In genomic region chr17:79776378-79777165, GRCh38 we compare ENCODE assay signal across 1 cellular context.
TF ChIP-seq lines count a peak whose summit lies in the region.

No MANE protein-coding gene starts in this region.

TF ChIP-seq in HepG2, 621 proteins besides CTCF, POLR2A, EP300 and RAD21 (continued from another document and continues in another):
- TF ChIP-seq NCOA2 (CRISPR knock-in tag; IDR thresholded peaks at IDR 0.05) (peak; percentile 43; the same call in 1 of the 2 replicates), POGZ (CRISPR knock-in tag; IDR thresholded peaks at IDR 0.05) (no peak), NR2F6 (IDR thresholded peaks at IDR 0.05) (0 out of 2 replicates have a peak, but pooled peaks have one; percentile 35), NR2F6 (CRISPR knock-in tag; IDR thresholded peaks at IDR 0.05) (peak; percentile 50; the same call in 1 of the 2 replicates), ZNF224 (CRISPR knock-in tag; IDR thresholded peaks at IDR 0.05) (no peak), ZNF484 (CRISPR knock-in tag; IDR thresholded peaks at IDR 0.05; ENCODE audit: borderline replicate concordance, low read depth) (no peak), TCF12 (IDR thresholded peaks at IDR 0.05) (no peak), TCF12 (CRISPR knock-in tag; IDR thresholded peaks at IDR 0.05) (no peak), ATF7-NPFF (CRISPR knock-in tag; IDR thresholded peaks at IDR 0.05; ENCODE audit: low read depth) (no peak), AKAP8 (CRISPR knock-in tag; IDR thresholded peaks at IDR 0.05) (0 out of 2 replicates have a peak, but pooled peaks have one; percentile 58), PHF5A (CRISPR knock-in tag; IDR thresholded peaks at IDR 0.05; ENCODE audit: low read depth, unreplicated experiment) (peak; percentile 26), KAT7 (CRISPR knock-in tag; IDR thresholded peaks at IDR 0.05; ENCODE audit: borderline replicate concordance) (no peak), MIXL1 (CRISPR knock-in tag; IDR thresholded peaks at IDR 0.05) (peak; percentile 67; the same call in 1 of the 2 replicates), ZNF777 (CRISPR knock-in tag; IDR thresholded peaks at IDR 0.05) (0 out of 2 replicates have a peak, but pooled peaks have one; percentile 7), ZNF746 (CRISPR knock-in tag; IDR thresholded peaks at IDR 0.05) (no peak; the same call in 1 of the 2 replicates), ARID5B (CRISPR knock-in tag; IDR thresholded peaks at IDR 0.05) (peak; percentile 93), SKI (IDR thresholded peaks at IDR 0.05; ENCODE audit: partially characterized antibody) (no peak), GMEB1 (CRISPR knock-in tag; IDR thresholded peaks at IDR 0.05; ENCODE audit: borderline replicate concordance) (no peak; the same call in 1 of the 2 replicates), TERF1 (CRISPR knock-in tag; IDR thresholded peaks at IDR 0.05) (no peak), SMAD3 (CRISPR knock-in tag; IDR thresholded peaks at IDR 0.05) (0 out of 2 replicates have a peak, but pooled peaks have one; percentile 39), MLLT10 (CRISPR knock-in tag; IDR thresholded peaks at IDR 0.05) (no peak), THAP9 (CRISPR knock-in tag; IDR thresholded peaks at IDR 0.05; ENCODE audit: borderline replicate concordance) (no peak), PLRG1 (conservative IDR thresholded peaks at IDR 0.05) (no peak), MZF1 (CRISPR knock-in tag; IDR thresholded peaks at IDR 0.05; ENCODE audit: borderline replicate concordance) (no peak), THRA (CRISPR knock-in tag; IDR thresholded peaks at IDR 0.05; ENCODE audit: borderline replicate concordance) (peak; percentile 25; the same call in 1 of the 2 replicates), KAT8 (CRISPR knock-in tag; IDR thresholded peaks at IDR 0.05) (0 out of 2 replicates have a peak, but pooled peaks have one; percentile 52), ZNF772 (CRISPR knock-in tag; IDR thresholded peaks at IDR 0.05) (no peak), NKX3-1 (CRISPR knock-in tag; IDR thresholded peaks at IDR 0.05) (no peak), ATF4 (CRISPR knock-in tag; IDR thresholded peaks at IDR 0.05) (peak in 1 of 2 experiments; percentile 20; a peak in 1 of 4 replicates), FOXO1 (CRISPR knock-in tag; IDR thresholded peaks at IDR 0.05) (peak; percentile 92; the same call in 1 of the 2 replicates), TEAD3 (CRISPR knock-in tag; optimal IDR thresholded peaks at IDR 0.05; ENCODE audit: borderline replicate concordance) (peak; percentile 59), MTA3 (CRISPR knock-in tag; IDR thresholded peaks at IDR 0.05) (no peak), ZNF160 (CRISPR knock-in tag; IDR thresholded peaks at IDR 0.05) (no peak), ZFP36 (IDR thresholded peaks at IDR 0.05; ENCODE audit: borderline replicate concordance, low read depth, low read length, partially characterized antibody) (peak; percentile 1), HDAC2 (CRISPR knock-in tag; IDR thresholded peaks at IDR 0.05) (peak; percentile 54; the same call in 1 of the 2 replicates), ZNF430 (CRISPR knock-in tag; IDR thresholded peaks at IDR 0.05) (no peak; the same call in 1 of the 2 replicates), ZBTB42 (CRISPR knock-in tag; IDR thresholded peaks at IDR 0.05) (no peak), ZNF496 (CRISPR knock-in tag; IDR thresholded peaks at IDR 0.05; ENCODE audit: insufficient replicate concordance) (no peak), ZFP1 (CRISPR knock-in tag; IDR thresholded peaks at IDR 0.05) (no peak), FLYWCH1 (CRISPR knock-in tag; IDR thresholded peaks at IDR 0.05) (no peak), TIGD3 (CRISPR knock-in tag; IDR thresholded peaks at IDR 0.05; ENCODE audit: borderline replicate concordance) (no peak), SOX13 (IDR thresholded peaks at IDR 0.05) (peak; percentile 70), SOX13 (CRISPR knock-in tag; conservative IDR thresholded peaks at IDR 0.05 in 1 of 2, IDR thresholded peaks at IDR 0.05 in 1 of 2) (peak in 1 of 2 experiments; percentile 77; a peak in 2 of 4 replicates), RXRB (CRISPR knock-in tag; IDR thresholded peaks at IDR 0.05; ENCODE audit: borderline replicate concordance) (peak; percentile 82), MAX (IDR thresholded peaks at IDR 0.05) (no peak), ZNF773 (CRISPR knock-in tag; IDR thresholded peaks at IDR 0.05; ENCODE audit: borderline replicate concordance) (no peak), ERF (CRISPR knock-in tag; IDR thresholded peaks at IDR 0.05) (peak; percentile 62), MEIS1 (CRISPR knock-in tag; IDR thresholded peaks at IDR 0.05; ENCODE audit: borderline replicate concordance) (peak; percentile 24; the same call in 1 of the 2 replicates), NAIF1 (CRISPR knock-in tag; IDR thresholded peaks at IDR 0.05; ENCODE audit: borderline replicate concordance) (peak; percentile 63; the same call in 1 of the 2 replicates), HHEX (CRISPR knock-in tag; IDR thresholded peaks at IDR 0.05) (no peak), KLF15 (CRISPR knock-in tag; IDR thresholded peaks at IDR 0.05; ENCODE audit: borderline replicate concordance) (no peak), ELF3 (CRISPR knock-in tag; IDR thresholded peaks at IDR 0.05) (peak; percentile 97), TCF7 (IDR thresholded peaks at IDR 0.05; ENCODE audit: low read depth) (peak; percentile 65), RARA (CRISPR knock-in tag; IDR thresholded peaks at IDR 0.05) (peak; percentile 80), ARID3A (IDR thresholded peaks at IDR 0.05; ENCODE audit: low read depth, low read length) (no peak), FOXA1 (IDR thresholded peaks at IDR 0.05) (no peak), FOXA1 (CRISPR knock-in tag; IDR thresholded peaks at IDR 0.05) (peak; percentile 70), ZNF24 (IDR thresholded peaks at IDR 0.05) (0 out of 2 replicates have a peak, but pooled peaks have one; percentile 5)
